ENCODE assay signal across 8 cellular contexts in genomic region chr18:2571200-2572143, GRCh38. TPM values are rescaled to one million over a fixed set of nuclear protein-coding genes. Genes with fewer than 3 reads are reported as not detected.
A peak's percentile ranks its signal among the peaks of the same experiment; 100 is the strongest.
DNase-seq lines count a peak whose midpoint lies in the region; ATAC-seq, FAIRE-seq and TF ChIP-seq lines count a peak whose summit lies in the region.

TSS of gene METTL4 (minus strand) at chr18:2571505. CDS start at chr18:2567216, 4,289 bp downstream.
TSS of gene NDC80 (plus strand) at chr18:2571557. CDS start at chr18:2572986, 1,429 bp downstream.

- under 1% methylated on average over 53 of the region's 53 CpGs for WGBS in hepatocyte (ENCODE audit: low lambda C conversion rate, missing lambda C conversion rate)

- H3K27me3 Mint-ChIP-seq in astrocyte (ENCODE audit: low read depth, unreplicated experiment) = no peaks in the 10 kb centered on the region

- H4K20me1 ChIP-seq in astrocyte (ENCODE audit: insufficient read depth, low read length) = no peaks in the 10 kb centered on the region
- H4K20me1 ChIP-seq in hepatocyte (ENCODE audit: insufficient read depth, poor library complexity, severe bottlenecking) = no peaks in the 10 kb centered on the region

- TF ChIP-seq CTCF in astrocyte (IDR thresholded peaks at IDR 0.05; ENCODE audit: insufficient read depth, low read depth, low read length) (no peak), hepatocyte (IDR thresholded peaks at IDR 0.05; ENCODE audit: poor library complexity) (no peak)

- no peaks in the 10 kb centered on the region for H3K9me2 ChIP-seq in hepatocyte (replicated peaks; ENCODE audit: insufficient read depth)

- H3K4me1 ChIP-seq in astrocyte (ENCODE audit: insufficient read depth, low read length) (peaks cover 15% of the 10 kb centered on the region), hepatocyte (ENCODE audit: insufficient read depth) (peaks cover 17% of the 10 kb centered on the region)

- peak within 1 kb of the TSS; percentile 100 for H3K27ac ChIP-seq in astrocyte (ENCODE audit: low read depth, low read length)
- peak within 1 kb of the TSS; percentile 98 for H3K27ac ChIP-seq in hepatocyte

- peaks cover 12% of the 10 kb centered on the region for H3K4me1 Mint-ChIP-seq in astrocyte (ENCODE audit: low read depth, unreplicated experiment)

- peak within 1 kb of the TSS; percentile 98 for H3K9ac ChIP-seq in astrocyte (ENCODE audit: low read length)

- peak within 1 kb of the TSS; percentile 100 for H3K27ac Mint-ChIP-seq in astrocyte (ENCODE audit: unreplicated experiment)

- ATAC-seq in GM18502 (IDR thresholded peaks at IDR 0.05; ENCODE audit: poor library complexity, unreplicated experiment) (peak; percentile 79), HG02870 (IDR thresholded peaks at IDR 0.05; ENCODE audit: unreplicated experiment) (peak; percentile 75)

- DNase-seq in NCI-H1694 (lab: John Stamatoyannopoulos, UW) = peak; percentile 77
- peak; percentile 66 for DNase-seq in T-helper 22 cell (ENCODE audit: low read depth)
- peak; percentile 76 for DNase-seq in astrocyte (ENCODE audit: low read depth)
- peak; percentile 91 for DNase-seq in hepatocyte (ENCODE audit: low spot score)
- DNase-seq in renal cortical epithelial cell (ENCODE audit: low read depth) = peak; percentile 72
- no peak for DNase-seq in cortex of kidney (lab: John Stamatoyannopoulos, UW)

- H3K27me3 ChIP-seq in astrocyte (ENCODE audit: insufficient read depth, low read length) (no peaks in the 10 kb centered on the region), hepatocyte (no peaks in the 10 kb centered on the region)

- H3K36me3 Mint-ChIP-seq in astrocyte (ENCODE audit: low read depth, unreplicated experiment) = no peaks in the 10 kb centered on the region

- H3K36me3 ChIP-seq in astrocyte (ENCODE audit: insufficient read depth, low read length) = peaks cover 3% of the 10 kb centered on the region
- no peaks in the 10 kb centered on the region for H3K36me3 ChIP-seq in hepatocyte (replicated peaks; ENCODE audit: insufficient read depth, low read depth)

- H3K9me3 Mint-ChIP-seq in astrocyte (ENCODE audit: unreplicated experiment) = no peaks in the 10 kb centered on the region

- peak within 1 kb of the TSS; percentile 100 for H3K4me3 Mint-ChIP-seq in astrocyte (ENCODE audit: unreplicated experiment)

- H3K9me3 ChIP-seq in astrocyte (ENCODE audit: insufficient read depth, low read depth, low read length) (no peaks in the 10 kb centered on the region), hepatocyte (ENCODE audit: low read depth) (no peaks in the 10 kb centered on the region)

- H2AFZ ChIP-seq in astrocyte (ENCODE audit: low read depth, low read length) (peak within 1 kb of the TSS; percentile 99), hepatocyte (peak within 1 kb of the TSS; percentile 84)

- H3K4me2 ChIP-seq in astrocyte (ENCODE audit: low read length) = peak within 1 kb of the TSS; percentile 96
- peak within 1 kb of the TSS; percentile 81 for H3K4me2 ChIP-seq in hepatocyte

- H3K79me2 ChIP-seq in astrocyte (ENCODE audit: insufficient read depth, low read length) (peaks cover 75% of the 10 kb centered on the region), hepatocyte (peaks cover 57% of the 10 kb centered on the region)

- no peak for FAIRE-seq in astrocyte (lab: Jason Lieb, UNC)

- H3K4me3 ChIP-seq in astrocyte (ENCODE audit: insufficient read depth, low read depth, low read length) = peak within 1 kb of the TSS; percentile 99
- H3K4me3 ChIP-seq in hepatocyte = peak within 1 kb of the TSS; percentile 67

RNA-seq across cellular contexts. Expression of gene METTL4, which starts in this region (rescaled TPM):
- total RNA-seq in astrocyte (9.0 and 10.5 TPM in 2 replicates), hepatocyte (9.9 and 16.0 TPM in 2 replicates), renal cortical epithelial cell (10.6 and 13.8 TPM in 2 replicates)
- 7.4 and 7.6 TPM in 2 replicates for polyA plus RNA-seq in hepatocyte

RNA-seq across cellular contexts. Expression of gene NDC80, which starts in this region (rescaled TPM):
- total RNA-seq in astrocyte (1.9 and 3.5 TPM in 2 replicates), hepatocyte (5.6 and 6.5 TPM in 2 replicates), renal cortical epithelial cell (1.1 and 13.7 TPM in 2 replicates)
- 3.9 and 5.6 TPM in 2 replicates for polyA plus RNA-seq in hepatocyte
